8 cellular contexts compared by ENCODE assay signal in genomic region chr19:36214388-36215275, GRCh38. TPM values are rescaled to one million over a fixed set of nuclear protein-coding genes. Genes with fewer than 3 reads are reported as not detected.
DNase-seq lines count a peak whose midpoint lies in the region; ATAC-seq and TF ChIP-seq lines count a peak whose summit lies in the region.

TSS of gene ZNF146 (plus strand) at chr19:36215106. CDS start at chr19:36236441, 21,335 bp downstream.
TSS of gene ZNF565 (minus strand) at chr19:36214665. CDS start at chr19:36201985, 12,680 bp downstream.

- H3K4me3 ChIP-seq in adrenal gland, result peak within 1 kb of the TSS; percentile 60 to 93 (median 66)
- H3K4me3 ChIP-seq in heart right ventricle, result peak within 1 kb of the TSS; percentile 58 to 85 (median 76)

- intact Hi-C loops in adrenal gland (cut with DNase I) (no loop called here), heart right ventricle (cut with DNase I) (loop anchor here in 2 of 10 donors (1.0 to 10.0 kb wide), 4 partner anchors 99 to 450 kb away; partner anchors contain the start of genes TBCB (in 1 of the 2), THAP8 (in 1 of the 2), WDR62 (in 1 of the 2) and ZNF461 (in 1 of the 2))

- H3K4me1 ChIP-seq in adrenal gland (replicated peaks in 1 of 2), result peaks cover 12 to 19% of the 10 kb centered on the region in 2 donors
- peaks cover 0 to 44% (median 18%) of the 10 kb centered on the region in 9 donors for H3K4me1 ChIP-seq in heart right ventricle

- ATAC-seq in HG02840 (IDR thresholded peaks at IDR 0.05; ENCODE audit: low FRiP score, unreplicated experiment), result peak; percentile 92
- peak; percentile 96 to 98 (median 97) for ATAC-seq in heart right ventricle

- no peaks in the 10 kb centered on the region for H3K9me3 ChIP-seq in adrenal gland (replicated peaks in 1 of 3)
- H3K9me3 ChIP-seq in heart right ventricle, result no peaks in the 10 kb centered on the region

- H3K27ac Mint-ChIP-seq in type B pancreatic cell, result no peak within 1 kb of the TSS

- no peaks in the 10 kb centered on the region for H3K36me3 ChIP-seq in adrenal gland (replicated peaks in 1 of 2)
- H3K36me3 ChIP-seq in heart right ventricle, result peaks cover 0 to 24% (median under 1%) of the 10 kb centered on the region in 9 donors

- H3K27ac ChIP-seq in adrenal gland (peak within 1 kb of the TSS; percentile 91 to 97 (median 94)), heart right ventricle (peak within 1 kb of the TSS; percentile 88 to 96 (median 92))

- in situ Hi-C loops in GM13976 (cut with MboI; ENCODE audit: low sequenced_read_pairs, unreplicated experiment), result loop anchor here (25.0 kb wide), 1 partner anchor 273 kb away; the partner anchor contains the start of gene ZNF566

- peaks cover 12% of the 10 kb centered on the region for H3K36me3 Mint-ChIP-seq in type B pancreatic cell

- TF ChIP-seq POLR2A in adrenal gland (IDR thresholded peaks at IDR 0.05), result peak; percentile 72 to 85

- H3K27me3 Mint-ChIP-seq in type B pancreatic cell, result no peaks in the 10 kb centered on the region

- H3K4me1 Mint-ChIP-seq in type B pancreatic cell (ENCODE audit: unreplicated experiment), result peaks cover 9% of the 10 kb centered on the region

- 0 to 4% (median 1%) methylated on average over 17 to 73 of the region's 73 CpGs for WGBS in adrenal gland, 4 donors
- WGBS in heart right ventricle, 2 donors, result 0% methylated on average over 73 of the region's 73 CpGs

- DNase-seq in GM13976 (ENCODE audit: low spot score), result peak; percentile 95
- peak; percentile 96 for DNase-seq in NCI-H1436 (lab: John Stamatoyannopoulos, UW)
- peak; percentile 93 to 97 for DNase-seq in SW 1271 (lab: John Stamatoyannopoulos, UW)
- peak; percentile 96 to 99 (median 99) for DNase-seq in adrenal gland
- peak; percentile 98 for DNase-seq in heart right ventricle
- peak; percentile 100 for DNase-seq in pons (ENCODE audit: low spot score)
- DNase-seq in type B pancreatic cell (ENCODE audit: extremely low spot score, unreplicated experiment), result peak; percentile 97

- no peaks in the 10 kb centered on the region for H3K9me3 Mint-ChIP-seq in type B pancreatic cell

- no peaks in the 10 kb centered on the region for H3K27me3 ChIP-seq in adrenal gland
- H3K27me3 ChIP-seq in heart right ventricle, result no peaks in the 10 kb centered on the region

- TF ChIP-seq CTCF in GM13976 (IDR thresholded peaks at IDR 0.05; ENCODE audit: borderline replicate concordance, control extremely low read depth, extremely low read depth, insufficient read depth, missing control alignments) (no peak), adrenal gland (IDR thresholded peaks at IDR 0.05) (peak in 4 of 6 experiments; percentile 34 to 60 (median 44)), heart right ventricle (IDR thresholded peaks at IDR 0.05) (peak in 1 of 9 donors; percentile 8), type B pancreatic cell (conservative IDR thresholded peaks at IDR 0.05) (no peak)

- H3K4me3 Mint-ChIP-seq in type B pancreatic cell, result no peak within 1 kb of the TSS

RNA-seq across cellular contexts. Expression of gene ZNF146, which starts in this region (rescaled TPM):
- total RNA-seq in adrenal gland (100 to 1,000 TPM in 1 of 8 donors, 10 to 100 TPM in 7; 23.1 to 128 (median 40.7) TPM), heart right ventricle (10 to 100 TPM; 25.7 to 42.1 (median 32.6) TPM), type B pancreatic cell (ENCODE audit: low replicate concordance) (92.6 and 110 TPM in 2 replicates)
- polyA plus RNA-seq in adrenal gland (10 to 100 TPM; 20.7 to 62.5 (median 22.4) TPM), heart right ventricle (10 to 100 TPM; 20.1 to 27.3 TPM)

RNA-seq across cellular contexts. Expression of gene ZNF565, which starts in this region (rescaled TPM):
- total RNA-seq in adrenal gland, result 1 to 10 TPM; 2.0 to 7.5 (median 4.0) TPM
- polyA plus RNA-seq in adrenal gland, result 1 to 10 TPM; 3.1 to 4.7 (median 3.5) TPM
- 1 to 10 TPM; 2.6 to 5.1 (median 3.6) TPM for total RNA-seq in heart right ventricle
- polyA plus RNA-seq in heart right ventricle, result 1 to 10 TPM; 2.2 to 3.3 TPM
- 5.6 and 6.8 TPM in 2 replicates for total RNA-seq in type B pancreatic cell (ENCODE audit: low replicate concordance)

Comparison
In these comparisons a context has a peak if more than half of its experiments do, and no peak if none do; other contexts are left out.
1. Peak in every context shown above with its lines: DNase-seq, ATAC-seq, H3K4me3 ChIP-seq and H3K27ac ChIP-seq.
2. CTCF ChIP-seq: peak in adrenal gland (4 of 6); none in GM13976 (single experiment) and type B pancreatic cell (single experiment).